15 cellular contexts compared by ENCODE assay signal in the genomic region with DNA sequence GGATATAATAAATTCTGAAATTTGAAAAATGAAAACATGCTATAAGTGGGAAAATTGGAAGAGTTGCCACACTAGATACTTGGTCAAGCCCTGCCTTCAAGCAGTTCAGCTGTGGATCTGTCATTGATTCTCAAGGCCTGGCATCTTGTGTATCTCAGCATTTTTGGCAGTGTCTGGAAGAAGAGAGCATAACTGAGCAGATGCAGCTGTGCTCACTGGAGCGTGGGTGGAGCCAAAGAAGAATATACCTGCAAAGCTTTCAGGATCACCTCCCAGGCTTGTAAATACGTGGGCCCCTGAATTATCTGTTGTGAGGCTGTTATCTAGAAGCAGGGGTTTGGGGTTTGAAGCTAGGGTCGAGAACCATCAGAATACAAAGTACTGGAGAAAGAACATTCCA.
DNase-seq lines count a peak whose midpoint lies in the region; ATAC-seq lines count a peak whose summit lies in the region.
"Had no signal": no experiment of that assay in that cellular context is flagged by ENCODE, and none has a peak within 500 bp of the region (broad histone marks: within the 10 kb centered on the region; RNA-seq: fewer than 3 reads in every experiment).

No MANE protein-coding gene starts in this region.

- no peak overlapping the region for H3K27ac Mint-ChIP-seq in effector memory CD8-positive, alpha-beta T cell
- H3K27ac Mint-ChIP-seq: activated naive CD8-positive, alpha-beta T cell treated with anti-CD3 and anti-CD28 coated beads, Interleukin-2, amount 50 U/mL, for 24 hours; T-helper 17 cell had no signal

- no peaks in the 10 kb centered on the region for H3K9me3 Mint-ChIP-seq in effector memory CD8-positive, alpha-beta T cell
- H3K9me3 Mint-ChIP-seq: activated naive CD8-positive, alpha-beta T cell treated with anti-CD3 and anti-CD28 coated beads, Interleukin-2, amount 50 U/mL, for 24 hours; H9 had no signal

- H3K4me1 Mint-ChIP-seq in effector memory CD8-positive, alpha-beta T cell (ENCODE audit: low read depth in 2 of 2) = no peaks in the 10 kb centered on the region
- H3K4me1 Mint-ChIP-seq: activated naive CD8-positive, alpha-beta T cell treated with anti-CD3 and anti-CD28 coated beads, Interleukin-2, amount 50 U/mL, for 24 hours had no signal

- H3K27me3 Mint-ChIP-seq in effector memory CD8-positive, alpha-beta T cell = peaks cover 42 to 59% of the 10 kb centered on the region in 2 donors

- H3K4me3 Mint-ChIP-seq in effector memory CD8-positive, alpha-beta T cell = no peak overlapping the region
- H3K4me3 Mint-ChIP-seq: activated naive CD8-positive, alpha-beta T cell treated with anti-CD3 and anti-CD28 coated beads, Interleukin-2, amount 50 U/mL, for 24 hours; H9; T-helper 17 cell had no signal

- DNase-seq in COR-L47 (lab: John Stamatoyannopoulos, UW) (peak; percentile 76), NAMALWA (ENCODE audit: low spot score) (peak; percentile 36), NCI-H345 treated with DMSO at 0.1 percent for 48 hours (lab: John Stamatoyannopoulos, UW; ENCODE audit: unreplicated experiment) (peak; percentile 84), cerebellar cortex (ENCODE audit: low spot score) (peak; percentile 4), AG08395 (ENCODE audit: low spot score) (no peak)
- DNase-seq in effector memory CD8-positive, alpha-beta T cell = no peak
- DNase-seq: activated CD4-positive, alpha-beta T cell treated with anti-CD3 and anti-CD28 coated beads for 48 hours; activated naive CD8-positive, alpha-beta T cell treated with anti-CD3 and anti-CD28 coated beads, Interleukin-2, amount 50 U/mL, for 24 hours; activated T-cell treated with anti-CD3 and anti-CD28 coated beads, Interleukin-2, amount 50 U/mL, for 1 hour; H9; KG1; pancreas; T-helper 17 cell had no signal

- ATAC-seq in HG02840 (IDR thresholded peaks at IDR 0.05; ENCODE audit: low FRiP score, unreplicated experiment) (no peak), GM21515 (IDR thresholded peaks at IDR 0.05; ENCODE audit: unreplicated experiment) (no peak)
- no peak for ATAC-seq in effector memory CD8-positive, alpha-beta T cell (replicated peaks)
- ATAC-seq: activated naive CD8-positive, alpha-beta T cell treated with anti-CD3 and anti-CD28 coated beads, Interleukin-2, amount 50 U/mL, for 24 hours; T-helper 17 cell had no signal

- no peaks in the 10 kb centered on the region for H3K36me3 Mint-ChIP-seq in effector memory CD8-positive, alpha-beta T cell (ENCODE audit: insufficient read depth)

Comparison
In these comparisons a context has a peak if more than half of its experiments do, and no peak if none do; other contexts are left out.
1. DNase-seq: peak in COR-L47 (single experiment), NAMALWA (single experiment), NCI-H345 treated with DMSO at 0.1 percent for 48 hours (single experiment) and cerebellar cortex (single experiment); none in AG08395 (single experiment) and effector memory CD8-positive, alpha-beta T cell (0 of 3).